ENCODE assay signal across 8 cellular contexts in the genomic region with DNA sequence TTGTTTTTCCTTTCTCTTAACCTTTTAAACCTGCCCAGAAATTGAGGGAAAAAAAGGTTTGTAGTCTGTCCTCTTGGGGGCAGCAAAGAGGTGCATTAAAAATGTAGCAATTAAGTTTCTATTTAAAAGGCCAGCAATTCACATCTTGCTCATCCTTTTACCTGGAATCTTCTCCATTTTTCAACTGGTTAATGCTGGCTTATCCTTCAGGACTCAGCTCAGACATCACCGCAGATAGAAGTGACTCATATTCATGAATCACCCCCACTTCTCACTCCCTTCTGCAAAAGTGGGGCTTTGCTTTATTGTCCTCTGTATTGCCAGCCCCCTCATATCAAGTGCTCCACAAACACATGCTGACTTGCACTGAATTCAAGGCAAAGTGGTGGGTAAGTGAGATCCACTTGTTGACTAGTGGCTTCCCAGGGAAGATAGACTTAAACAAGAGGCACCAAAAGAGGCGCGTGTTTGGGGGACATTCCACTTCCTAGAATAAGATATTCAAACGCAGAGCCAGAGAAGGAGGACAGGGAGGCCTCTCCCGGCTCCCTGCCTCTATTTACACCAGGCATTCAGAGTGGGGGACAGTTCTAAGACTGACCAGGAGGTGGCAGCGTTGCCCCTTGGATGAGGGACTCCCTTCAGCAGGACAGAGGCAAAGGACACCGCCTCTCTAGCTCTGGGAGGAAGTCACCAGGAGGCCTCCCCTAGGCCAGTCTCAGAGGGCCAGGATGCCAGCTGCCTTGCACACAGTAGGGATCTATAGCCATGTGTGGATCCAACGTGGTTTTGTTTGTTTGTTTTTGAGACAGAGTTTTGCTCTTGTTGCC. TPM values are rescaled to one million over a fixed set of nuclear protein-coding genes. Genes with fewer than 3 reads are reported as not detected.
A peak's percentile ranks its signal among the peaks of the same experiment; 100 is the strongest.
DNase-seq lines count a peak whose midpoint lies in the region; ATAC-seq, FAIRE-seq and TF ChIP-seq lines count a peak whose summit lies in the region.

No MANE protein-coding gene starts in this region.

- 9% methylated on average over 8 of the region's 8 CpGs for WGBS in A549 (ENCODE audit: missing lambda C conversion rate)

- no peak for FAIRE-seq in A549 (lab: Jason Lieb, UNC)

- H3K4me3 ChIP-seq in A549: no peak overlapping the region
- no peak overlapping the region for H3K4me3 ChIP-seq in lower lobe of right lung

- intact Hi-C loops in lower lobe of right lung (cut with DNase I): loop anchor here (10.0 kb wide), 1 partner anchor 310 kb away; a partner anchor contains a TSS

- CTCF ChIA-PET in A549 (lab: Yijun Ruan, JAX): interaction anchor here (0.6 to 12.1 kb wide), 36 partner anchors 8 to 702 kb away, joined by 3 to 194 read pairs (median 3); a partner anchor contains a TSS

- peak; percentile 84 to 95 for ATAC-seq in A549
- ATAC-seq in GM18505 (IDR thresholded peaks at IDR 0.05; ENCODE audit: unreplicated experiment): peak; percentile 65
- ATAC-seq in HG03442 (IDR thresholded peaks at IDR 0.05; ENCODE audit: unreplicated experiment): peak; percentile 74
- ATAC-seq in lower lobe of right lung: peak; percentile 93

- peak; percentile 90 to 94 for TF ChIP-seq RAD21 in A549 (conservative IDR thresholded peaks at IDR 0.05 in 1 of 2, IDR thresholded peaks at IDR 0.05 in 1 of 2)

- no peaks in the 10 kb centered on the region for H3K27me3 ChIP-seq in lower lobe of right lung (ENCODE audit: low read depth)

- no peaks in the 10 kb centered on the region for H3K9me3 ChIP-seq in A549
- H3K9me3 ChIP-seq in lower lobe of right lung: no peaks in the 10 kb centered on the region

- TF ChIP-seq EP300 in A549 (IDR thresholded peaks at IDR 0.05): no peak

- H3K4me2 ChIP-seq in A549: peak overlapping the region; percentile 36; the same call in 1 of the 3 replicates

- TF ChIP-seq POLR2A in A549 (IDR thresholded peaks at IDR 0.05; ENCODE audit: low read length) (no peak), GM18505 (IDR thresholded peaks at IDR 0.05; ENCODE audit: borderline replicate concordance, extremely low read depth, insufficient read depth, insufficient read length) (no peak)

- POLR2A ChIA-PET in A549 (lab: Yijun Ruan, JAX): no interaction called here

- DNase-seq in A549 (ENCODE audit: low read depth in 1 of 2, low spot score in 1 of 2): peak; percentile 68 to 74
- DNase-seq in NCI-H526 (lab: John Stamatoyannopoulos, UW): peak; percentile 89 to 99
- peak; percentile 89 to 91 for DNase-seq in activated CD4-positive, alpha-beta T cell treated with anti-CD3 and anti-CD28 coated beads, Interleukin-2, amount 50 U/mL, for 48 hours
- peak; percentile 56 for DNase-seq in effector CD4-positive, alpha-beta T cell
- peak; percentile 89 for DNase-seq in lower lobe of right lung
- DNase-seq in stimulated activated CD8-positive, alpha-beta memory T cell treated with anti-CD3 and anti-CD28 coated beads, Interleukin-12 subunit alpha, Interleukin-12 subunit beta, amount 100 ng/mL, for 24 hours (ENCODE audit: extremely low read depth): peak; percentile 22

- H3K27ac ChIP-seq in A549 (no peak overlapping the region), lower lobe of right lung (peak overlapping the region; percentile 62)

- H3K36me3 ChIP-seq in lower lobe of right lung: no peaks in the 10 kb centered on the region

- H3K4me1 ChIP-seq in A549 (0 out of 3 replicates have a peak, but pooled peaks cover 3% of the 10 kb centered on the region), lower lobe of right lung (peaks cover 9% of the 10 kb centered on the region)

- TF ChIP-seq CTCF in A549 (IDR thresholded peaks at IDR 0.05): peak; percentile 72
- TF ChIP-seq CTCF in lower lobe of right lung (IDR thresholded peaks at IDR 0.05): peak; percentile 87

TF ChIP-seq in A549, 52 proteins besides CTCF, POLR2A, EP300 and RAD21:
- TF ChIP-seq MYC (IDR thresholded peaks at IDR 0.05; ENCODE audit: borderline replicate concordance, low read length): no peak
- peak; percentile 88 for TF ChIP-seq SMC3 (IDR thresholded peaks at IDR 0.05)

RNA-seq across cellular contexts. Expression of a gene that starts 23.2 kb away (rescaled TPM):
- polyA plus RNA-seq in A549 (2011; rRNA removed): not detected in 2 replicates
- not detected in 2 replicates for polyA plus RNA-seq in A549 (2012; cell fraction: cytosol; rRNA removed)
- 0.01 TPM in 1 of 2 replicates, not detected in the other for polyA plus RNA-seq in A549 (2012; cell fraction: nucleus; rRNA removed)
- polyA plus RNA-seq in A549 (2017; fragmentation: RNase III; extraction: RNeasy Plus Mini Kit Qiagen cat#74134 plus additional on column Dnase treatment): not detected in 3 replicates
- polyA minus RNA-seq in A549 (2011; rRNA and poly(A)+ RNA removed): not detected in 2 replicates
- total RNA-seq in lower lobe of right lung: not detected

Comparison
In these comparisons a context has a peak if more than half of its experiments do, and no peak if none do; other contexts are left out.
1. DNase-seq: peak in every context shown above with its lines; median percentile 94 in NCI-H526; 90 in activated CD4-positive, alpha-beta T cell treated with anti-CD3 and anti-CD28 coated beads, Interleukin-2, amount 50 U/mL, for 48 hours; 89 in lower lobe of right lung; 71 in A549; 56 in effector CD4-positive, alpha-beta T cell; 22 in stimulated activated CD8-positive, alpha-beta memory T cell treated with anti-CD3 and anti-CD28 coated beads, Interleukin-12 subunit alpha, Interleukin-12 subunit beta, amount 100 ng/mL, for 24 hours.